1 cellular context compared by ENCODE assay signal in the genomic region with DNA sequence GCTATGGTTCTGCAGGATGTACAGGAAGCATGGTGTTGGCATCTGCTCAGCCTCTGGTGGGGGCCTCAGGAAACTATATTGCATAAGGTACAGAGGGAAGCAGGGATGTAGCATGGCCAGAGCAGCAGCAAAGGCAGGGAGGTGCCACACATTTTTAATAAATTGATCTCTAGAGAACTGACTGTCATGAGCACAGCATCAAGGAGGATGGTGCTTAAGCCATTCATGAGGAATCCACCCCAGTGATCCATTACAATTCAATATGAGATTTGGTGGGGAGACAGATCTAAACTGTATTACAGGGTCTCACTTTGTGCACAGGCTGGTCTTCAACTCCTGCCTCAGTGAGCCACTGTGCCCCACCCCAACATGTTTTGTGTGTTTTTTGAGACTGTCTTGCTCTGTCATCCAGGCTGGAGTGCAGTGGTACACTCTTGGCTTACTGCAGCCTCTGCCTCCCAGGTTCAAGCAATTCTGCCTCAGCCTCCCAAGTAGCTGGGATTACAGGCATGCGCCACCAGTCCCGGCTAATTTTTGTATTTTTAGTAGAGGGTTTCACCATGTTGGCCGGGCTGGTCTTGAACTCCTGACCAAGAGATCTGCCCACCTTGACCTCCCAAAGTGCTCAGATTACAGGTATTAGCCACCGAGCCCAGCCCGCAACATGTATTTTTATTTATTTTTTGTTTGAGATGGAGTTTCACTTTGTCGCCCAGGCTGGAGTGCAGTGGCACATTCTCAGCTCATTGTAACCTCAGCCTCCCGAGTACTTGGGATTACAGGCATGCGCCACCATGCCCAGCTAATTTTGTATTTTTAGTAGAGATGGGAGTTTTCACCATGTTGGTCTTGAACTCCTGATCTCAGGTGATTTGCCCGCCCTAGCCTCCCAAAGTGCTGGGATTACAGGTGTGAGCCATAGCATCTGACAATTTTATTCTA.
TF ChIP-seq lines count a peak whose summit lies in the region.

No MANE protein-coding gene starts in this region.

TF ChIP-seq in WTC11, 78 proteins besides CTCF, POLR2A, EP300 and RAD21 (continued from another document):
- TF ChIP-seq, protein P1, sequence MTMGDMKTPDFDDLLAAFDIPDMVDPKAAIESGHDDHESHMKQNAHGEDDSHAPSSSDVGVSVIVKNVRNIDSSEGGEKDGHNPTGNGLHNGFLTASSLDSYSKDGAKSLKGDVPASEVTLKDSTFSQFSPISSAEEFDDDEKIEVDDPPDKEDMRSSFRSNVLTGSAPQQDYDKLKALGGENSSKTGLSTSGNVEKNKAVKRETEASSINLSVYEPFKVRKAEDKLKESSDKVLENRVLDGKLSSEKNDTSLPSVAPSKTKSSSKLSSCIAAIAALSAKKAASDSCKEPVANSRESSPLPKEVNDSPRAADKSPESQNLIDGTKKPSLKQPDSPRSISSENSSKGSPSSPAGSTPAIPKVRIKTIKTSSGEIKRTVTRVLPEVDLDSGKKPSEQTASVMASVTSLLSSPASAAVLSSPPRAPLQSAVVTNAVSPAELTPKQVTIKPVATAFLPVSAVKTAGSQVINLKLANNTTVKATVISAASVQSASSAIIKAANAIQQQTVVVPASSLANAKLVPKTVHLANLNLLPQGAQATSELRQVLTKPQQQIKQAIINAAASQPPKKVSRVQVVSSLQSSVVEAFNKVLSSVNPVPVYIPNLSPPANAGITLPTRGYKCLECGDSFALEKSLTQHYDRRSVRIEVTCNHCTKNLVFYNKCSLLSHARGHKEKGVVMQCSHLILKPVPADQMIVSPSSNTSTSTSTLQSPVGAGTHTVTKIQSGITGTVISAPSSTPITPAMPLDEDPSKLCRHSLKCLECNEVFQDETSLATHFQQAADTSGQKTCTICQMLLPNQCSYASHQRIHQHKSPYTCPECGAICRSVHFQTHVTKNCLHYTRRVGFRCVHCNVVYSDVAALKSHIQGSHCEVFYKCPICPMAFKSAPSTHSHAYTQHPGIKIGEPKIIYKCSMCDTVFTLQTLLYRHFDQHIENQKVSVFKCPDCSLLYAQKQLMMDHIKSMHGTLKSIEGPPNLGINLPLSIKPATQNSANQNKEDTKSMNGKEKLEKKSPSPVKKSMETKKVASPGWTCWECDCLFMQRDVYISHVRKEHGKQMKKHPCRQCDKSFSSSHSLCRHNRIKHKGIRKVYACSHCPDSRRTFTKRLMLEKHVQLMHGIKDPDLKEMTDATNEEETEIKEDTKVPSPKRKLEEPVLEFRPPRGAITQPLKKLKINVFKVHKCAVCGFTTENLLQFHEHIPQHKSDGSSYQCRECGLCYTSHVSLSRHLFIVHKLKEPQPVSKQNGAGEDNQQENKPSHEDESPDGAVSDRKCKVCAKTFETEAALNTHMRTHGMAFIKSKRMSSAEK (CRISPR knock-in tag; IDR thresholded peaks at IDR 0.05; ENCODE audit: borderline replicate concordance), result peak; percentile 13; the same call in 1 of the 2 replicates
- no peak for TF ChIP-seq SMAD4 (CRISPR knock-in tag; IDR thresholded peaks at IDR 0.05)
- TF ChIP-seq, protein P2, sequence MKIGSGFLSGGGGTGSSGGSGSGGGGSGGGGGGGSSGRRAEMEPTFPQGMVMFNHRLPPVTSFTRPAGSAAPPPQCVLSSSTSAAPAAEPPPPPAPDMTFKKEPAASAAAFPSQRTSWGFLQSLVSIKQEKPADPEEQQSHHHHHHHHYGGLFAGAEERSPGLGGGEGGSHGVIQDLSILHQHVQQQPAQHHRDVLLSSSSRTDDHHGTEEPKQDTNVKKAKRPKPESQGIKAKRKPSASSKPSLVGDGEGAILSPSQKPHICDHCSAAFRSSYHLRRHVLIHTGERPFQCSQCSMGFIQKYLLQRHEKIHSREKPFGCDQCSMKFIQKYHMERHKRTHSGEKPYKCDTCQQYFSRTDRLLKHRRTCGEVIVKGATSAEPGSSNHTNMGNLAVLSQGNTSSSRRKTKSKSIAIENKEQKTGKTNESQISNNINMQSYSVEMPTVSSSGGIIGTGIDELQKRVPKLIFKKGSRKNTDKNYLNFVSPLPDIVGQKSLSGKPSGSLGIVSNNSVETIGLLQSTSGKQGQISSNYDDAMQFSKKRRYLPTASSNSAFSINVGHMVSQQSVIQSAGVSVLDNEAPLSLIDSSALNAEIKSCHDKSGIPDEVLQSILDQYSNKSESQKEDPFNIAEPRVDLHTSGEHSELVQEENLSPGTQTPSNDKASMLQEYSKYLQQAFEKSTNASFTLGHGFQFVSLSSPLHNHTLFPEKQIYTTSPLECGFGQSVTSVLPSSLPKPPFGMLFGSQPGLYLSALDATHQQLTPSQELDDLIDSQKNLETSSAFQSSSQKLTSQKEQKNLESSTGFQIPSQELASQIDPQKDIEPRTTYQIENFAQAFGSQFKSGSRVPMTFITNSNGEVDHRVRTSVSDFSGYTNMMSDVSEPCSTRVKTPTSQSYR (CRISPR knock-in tag; IDR thresholded peaks at IDR 0.05), result no peak
